ENCODE assay signal across 16 cellular contexts in genomic region chr2:172513935-172514586, GRCh38. TPM values are rescaled to one million over a fixed set of nuclear protein-coding genes. Genes with fewer than 3 reads are reported as not detected.
DNase-seq lines count a peak whose midpoint lies in the region; ATAC-seq and TF ChIP-seq lines count a peak whose summit lies in the region.
"Had no signal": no experiment of that assay in that cellular context is flagged by ENCODE, and none has a peak within 500 bp of the region (broad histone marks: within the 10 kb centered on the region; RNA-seq: fewer than 3 reads in every experiment).

No MANE protein-coding gene starts in this region.

- H3K9me3 Mint-ChIP-seq in natural killer cell: peaks cover 5% of the 10 kb centered on the region in 2 donors

- peak overlapping the region; percentile 19; the same call in 1 of the 2 replicates for H3K4me2 ChIP-seq in DOHH2 (ENCODE audit: low read length)

- peak in 1 of 3 donors; percentile 79 for ATAC-seq in natural killer cell
- no peak for ATAC-seq in HG02588 (IDR thresholded peaks at IDR 0.05; ENCODE audit: unreplicated experiment)

- peaks cover 19% of the 10 kb centered on the region for H3K9me3 ChIP-seq in DOHH2 (ENCODE audit: control insufficient read depth, insufficient read depth, low read length)

- no peaks in the 10 kb centered on the region for H3K4me1 Mint-ChIP-seq in natural killer cell

- no peaks in the 10 kb centered on the region for H3K9me2 ChIP-seq in DOHH2 (replicated peaks; ENCODE audit: control insufficient read depth, low read length)

- no peak overlapping the region for H3K27ac ChIP-seq in DOHH2 (ENCODE audit: low read depth, low read length)
- H3K27ac ChIP-seq: heart left ventricle, uterus had no signal

- peak overlapping the region; percentile 42 for H3K4me3 Mint-ChIP-seq in natural killer cell

- H3K4me3 ChIP-seq in DOHH2 (ENCODE audit: low read length): no peak overlapping the region
- H3K4me3 ChIP-seq: heart left ventricle, uterus had no signal

- intact Hi-C loops in natural killer cell (cut with micrococcal nuclease): no loop called here

- peaks cover 11% of the 10 kb centered on the region for H3K36me3 Mint-ChIP-seq in natural killer cell

- no peaks in the 10 kb centered on the region for H3K79me2 ChIP-seq in DOHH2 (ENCODE audit: control insufficient read depth, low read length)

- H3K27me3 Mint-ChIP-seq in natural killer cell (ENCODE audit: low read depth in 2 of 2): no peaks in the 10 kb centered on the region
- H3K27me3 Mint-ChIP-seq: IgD-negative memory B cell had no signal

- H3K27me3 ChIP-seq in DOHH2 (ENCODE audit: control insufficient read depth, low read length): no peaks in the 10 kb centered on the region
- H3K27me3 ChIP-seq: heart left ventricle, uterus had no signal

- DNase-seq in SIG-M5 (lab: John Stamatoyannopoulos, UW) (peak; percentile 22), globus pallidus (ENCODE audit: low spot score) (peak; percentile 60), natural killer cell (no peak), A172 (ENCODE audit: low spot score) (no peak), NCI-H1694 (lab: John Stamatoyannopoulos, UW) (no peak), kidney glomerular epithelial cell (lab: John Stamatoyannopoulos, UW) (no peak)
- DNase-seq: activated CD4-positive, alpha-beta T cell treated with anti-CD3 and anti-CD28 coated beads, Interleukin-2, amount 50 U/mL, for 4 hours; activated effector memory CD4-positive, alpha-beta T cell treated with Interleukin-2 at 50 U/mL for 16 hours; DMS79 treated with DMSO at 0.1 percent for 48 hours; mesenchymal stem cell; stimulated activated CD4-positive, alpha-beta T cell treated with anti-CD3 and anti-CD28 coated beads, Interleukin-1b, Interleukin-23, amount 100 ng/mL, for 48 hours; uterus had no signal

- H4K20me1 ChIP-seq in DOHH2 (ENCODE audit: control insufficient read depth, insufficient read depth, low read depth, low read length): no peaks in the 10 kb centered on the region

- TF ChIP-seq CTCF in DOHH2 (IDR thresholded peaks at IDR 0.05; ENCODE audit: low read depth, low read length, poor library complexity, severe bottlenecking) (no peak), natural killer cell (IDR thresholded peaks at IDR 0.05) (no peak)

- H3K36me3 ChIP-seq in DOHH2 (ENCODE audit: control insufficient read depth, low read length): peaks cover 4% of the 10 kb centered on the region; the same call in 1 of the 2 replicates
- H3K36me3 ChIP-seq: heart left ventricle, uterus had no signal

- no peaks in the 10 kb centered on the region for H3F3A ChIP-seq in DOHH2 (ENCODE audit: control insufficient read depth, insufficient read depth)

- peaks cover 22% of the 10 kb centered on the region for H3K4me1 ChIP-seq in DOHH2 (ENCODE audit: control insufficient read depth, low read length)
- H3K4me1 ChIP-seq: heart left ventricle, uterus had no signal

- H3K27ac Mint-ChIP-seq in natural killer cell: no peak overlapping the region

RNA-seq across cellular contexts. Expression of gene PDK1, which starts 41.8 kb away (rescaled TPM):
- total RNA-seq in natural killer cell: 10 to 100 TPM; 17.3 to 29.1 (median 22.6) TPM
- total RNA-seq in A172 (2014; rRNA removed; shearing (Covaris generic)): 6.0 and 9.4 TPM in 2 replicates

Comparison
In these comparisons a context has a peak if more than half of its experiments do, and no peak if none do; other contexts are left out.
1. DNase-seq: peak in SIG-M5 (single experiment) and globus pallidus (single experiment); none in natural killer cell (single experiment), A172 (single experiment), NCI-H1694 (single experiment) and kidney glomerular epithelial cell (single experiment).